Comparison of ENCODE assay signal across 31 cellular contexts in the genomic region with DNA sequence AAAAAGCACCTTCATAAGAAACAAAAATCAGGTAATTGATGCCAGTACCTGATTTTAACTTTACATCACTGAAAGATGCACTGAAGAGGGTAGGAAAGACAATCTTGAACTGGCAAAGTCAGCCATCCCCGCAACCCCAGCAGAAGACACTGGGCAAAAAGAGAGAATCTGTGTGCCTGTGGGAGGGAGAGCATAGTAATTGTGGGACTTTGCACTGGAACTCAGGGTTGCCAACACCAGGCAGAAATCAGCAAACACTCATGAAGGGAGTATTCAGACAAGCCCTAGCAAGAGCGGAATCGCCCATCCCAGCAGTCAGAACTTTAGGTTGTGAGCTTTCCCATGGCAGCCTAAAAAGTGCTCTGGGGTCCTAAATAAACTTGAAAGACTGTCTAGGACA.
"Had no signal": no experiment of that assay in that cellular context is flagged by ENCODE, and none has a peak within 500 bp of the region (broad histone marks: within the 10 kb centered on the region; RNA-seq: fewer than 3 reads in every experiment).

No MANE protein-coding gene starts in this region.

- H3K36me3 Mint-ChIP-seq: activated naive CD4-positive, alpha-beta T cell treated with anti-CD3 and anti-CD28 coated beads, Interleukin-2, amount 50 U/mL, for 24 hours; activated naive CD8-positive, alpha-beta T cell treated with anti-CD3 and anti-CD28 coated beads for 36 hours had no signal

- H3K4me1 ChIP-seq: adrenal gland, body of pancreas, colonic mucosa, esophagus muscularis mucosa, gastroesophageal sphincter had no signal

- H3K27ac ChIP-seq: adrenal gland, body of pancreas, cardiac muscle cell, colonic mucosa, esophagus muscularis mucosa, gastroesophageal sphincter, VCaP had no signal

- H3K36me3 ChIP-seq: adrenal gland, cardiac muscle cell, colonic mucosa, esophagus muscularis mucosa, gastroesophageal sphincter had no signal

- H3K4me3 ChIP-seq: adrenal gland, body of pancreas, cardiac muscle cell, colonic mucosa, esophagus muscularis mucosa, gastroesophageal sphincter had no signal

- H3K4me1 Mint-ChIP-seq: activated B cell treated with CpG ODN at 0.5 μM for 24 hours; activated naive CD4-positive, alpha-beta T cell treated with anti-CD3 and anti-CD28 coated beads, Interleukin-2, amount 50 U/mL, for 24 hours; activated naive CD8-positive, alpha-beta T cell treated with anti-CD3 and anti-CD28 coated beads for 36 hours; activated naive CD8-positive, alpha-beta T cell treated with anti-CD3 and anti-CD28 coated beads, Interleukin-2, amount 50 U/mL, for 24 hours had no signal

- ATAC-seq: activated CD4-positive, CD25-positive, alpha-beta regulatory T cell treated with anti-CD3 and anti-CD28 coated beads, Interleukin-2, amount 50 U/mL, for 24 hours; activated CD8-positive, alpha-beta T cell treated with anti-CD3 and anti-CD28 coated beads for 36 hours; activated naive CD8-positive, alpha-beta T cell treated with anti-CD3 and anti-CD28 coated beads, Interleukin-2, amount 50 U/mL, for 24 hours; activated T-cell treated with anti-CD3 and anti-CD28 coated beads, Interleukin-2, amount 50 U/mL, for 4 hours; body of pancreas; gastroesophageal sphincter had no signal

- H3K27me3 ChIP-seq: adrenal gland, body of pancreas, cardiac muscle cell, colonic mucosa, esophagus muscularis mucosa, gastroesophageal sphincter had no signal

- DNase-seq: activated B cell treated with CpG ODN at 0.5 μM for 24 hours; activated CD4-positive, alpha-beta T cell treated with anti-CD3 and anti-CD28 coated beads for 48 hours; activated CD4-positive, alpha-beta T cell treated with anti-CD3 and anti-CD28 coated beads, Interleukin-2, amount 50 U/mL, for 1 hour; activated CD4-positive, alpha-beta T cell treated with anti-CD3 and anti-CD28 coated beads, Interleukin-2, amount 50 U/mL, for 48 hours; activated CD8-positive, alpha-beta memory T cell treated with anti-CD3 and anti-CD28 coated beads for 24 hours; activated CD8-positive, alpha-beta T cell treated with anti-CD3 and anti-CD28 coated beads for 36 hours; activated effector memory CD4-positive, alpha-beta T cell treated with anti-CD3 and anti-CD28 coated beads, Interleukin-2, amount 50 U/mL, for 16 hours; activated naive CD4-positive, alpha-beta T cell treated with anti-CD3 and anti-CD28 coated beads for 36 hours; activated naive CD8-positive, alpha-beta T cell treated with anti-CD3 and anti-CD28 coated beads for 36 hours; activated naive CD8-positive, alpha-beta T cell treated with anti-CD3 and anti-CD28 coated beads, Interleukin-2, amount 50 U/mL, for 24 hours; activated T-cell treated with anti-CD3 and anti-CD28 coated beads, Interleukin-2, amount 50 U/mL, for 4 hours; adrenal gland; amygdala; aorta; body of pancreas; central memory CD4-positive, alpha-beta T cell; cerebellar nuclear complex; colonic mucosa; effector memory CD4-positive, alpha-beta T cell; endodermal cell; erythroblast; foreskin melanocyte; T-helper 2 cell had no signal

- H3K27ac Mint-ChIP-seq: activated B cell treated with CpG ODN at 0.5 μM for 24 hours; activated CD8-positive, alpha-beta T cell treated with anti-CD3 and anti-CD28 coated beads for 36 hours; activated naive CD4-positive, alpha-beta T cell treated with anti-CD3 and anti-CD28 coated beads for 36 hours; activated naive CD4-positive, alpha-beta T cell treated with anti-CD3 and anti-CD28 coated beads, Interleukin-2, amount 50 U/mL, for 24 hours; activated naive CD8-positive, alpha-beta T cell treated with anti-CD3 and anti-CD28 coated beads for 36 hours; activated naive CD8-positive, alpha-beta T cell treated with anti-CD3 and anti-CD28 coated beads, Interleukin-2, amount 50 U/mL, for 24 hours; activated T-helper 1 cell treated with anti-CD3 and anti-CD28 coated beads, Interleukin-12 subunit alpha, Interleukin-12 subunit beta, Interleukin-2, Interleukin-4 antibody, amounts not matched to agents 30 ng/mL and 10 ng/mL and 1 ng/mL, durations not matched to agents 14 hours and 24 hours and 36 hours; activated T-helper 2 cell treated with anti-CD3 and anti-CD28 coated beads, Interferon-gamma antibody, Interleukin-2, Interleukin-4, amounts not matched to agents 10 μg/mL and 5 μg/mL and 100 μg/mL, durations not matched to agents 14 hours and 24 hours and 36 hours; endodermal cell had no signal

- H3K9me3 Mint-ChIP-seq: activated naive CD4-positive, alpha-beta T cell treated with anti-CD3 and anti-CD28 coated beads for 36 hours; activated naive CD8-positive, alpha-beta T cell treated with anti-CD3 and anti-CD28 coated beads for 36 hours; activated T-helper 1 cell treated with anti-CD3 and anti-CD28 coated beads, Interleukin-12 subunit alpha, Interleukin-12 subunit beta, Interleukin-2, Interleukin-4 antibody, amounts not matched to agents 30 ng/mL and 10 ng/mL and 1 ng/mL, durations not matched to agents 14 hours and 24 hours and 36 hours; activated T-helper 2 cell treated with anti-CD3 and anti-CD28 coated beads, Interferon-gamma antibody, Interleukin-2, Interleukin-4, amounts not matched to agents 10 μg/mL and 5 μg/mL and 100 μg/mL, durations not matched to agents 14 hours and 24 hours and 36 hours had no signal

- H3K27me3 Mint-ChIP-seq: activated B cell treated with CpG ODN at 0.5 μM for 24 hours; activated CD8-positive, alpha-beta T cell treated with anti-CD3 and anti-CD28 coated beads for 36 hours; activated naive CD4-positive, alpha-beta T cell treated with anti-CD3 and anti-CD28 coated beads, Interleukin-2, amount 50 U/mL, for 24 hours; activated naive CD8-positive, alpha-beta T cell treated with anti-CD3 and anti-CD28 coated beads for 36 hours; activated naive CD8-positive, alpha-beta T cell treated with anti-CD3 and anti-CD28 coated beads, Interleukin-2, amount 50 U/mL, for 24 hours had no signal

- H3K9me3 ChIP-seq: adrenal gland, body of pancreas, colonic mucosa, esophagus muscularis mucosa, gastroesophageal sphincter had no signal

- H3K4me3 Mint-ChIP-seq: activated B cell treated with CpG ODN at 0.5 μM for 24 hours; activated CD8-positive, alpha-beta T cell treated with anti-CD3 and anti-CD28 coated beads for 36 hours; activated naive CD4-positive, alpha-beta T cell treated with anti-CD3 and anti-CD28 coated beads for 36 hours; activated naive CD4-positive, alpha-beta T cell treated with anti-CD3 and anti-CD28 coated beads, Interleukin-2, amount 50 U/mL, for 24 hours; activated naive CD8-positive, alpha-beta T cell treated with anti-CD3 and anti-CD28 coated beads for 36 hours; activated naive CD8-positive, alpha-beta T cell treated with anti-CD3 and anti-CD28 coated beads, Interleukin-2, amount 50 U/mL, for 24 hours; activated T-cell treated with anti-CD3 and anti-CD28 coated beads, Interleukin-2, amount 50 U/mL, for 4 hours; activated T-helper 1 cell treated with anti-CD3 and anti-CD28 coated beads, Interleukin-12 subunit alpha, Interleukin-12 subunit beta, Interleukin-2, Interleukin-4 antibody, amounts not matched to agents 30 ng/mL and 10 ng/mL and 1 ng/mL, durations not matched to agents 14 hours and 24 hours and 36 hours; endodermal cell had no signal
